ENCODE assay signal across 1 cellular context in genomic region chr11:70180906-70181305, GRCh38.
A peak's percentile ranks its signal among the peaks of the same experiment; 100 is the strongest.
TF ChIP-seq lines count a peak whose summit lies in the region.

No MANE protein-coding gene starts in this region.

TF ChIP-seq in H1, 55 proteins besides CTCF, POLR2A, EP300 and RAD21:
- no peak for TF ChIP-seq RXRA (IDR thresholded peaks at IDR 0.05; ENCODE audit: insufficient read depth, low read depth, low read length)
- no peak for TF ChIP-seq CBX8 (IDR thresholded peaks at IDR 0.05; ENCODE audit: borderline replicate concordance, low read depth, low read length)
- no peak for TF ChIP-seq BACH1 (IDR thresholded peaks at IDR 0.05; ENCODE audit: low read length)
- TF ChIP-seq JUND (IDR thresholded peaks at IDR 0.05; ENCODE audit: low read length): no peak
- TF ChIP-seq ZNF274 (IDR thresholded peaks at IDR 0.05; ENCODE audit: borderline replicate concordance, extremely low read depth, low read length): no peak
- no peak for TF ChIP-seq POLR2AphosphoS5 (IDR thresholded peaks at IDR 0.05; ENCODE audit: low read depth, low read length)
- no peak for TF ChIP-seq SP1 (IDR thresholded peaks at IDR 0.05; ENCODE audit: low read depth, low read length)
- TF ChIP-seq HDAC6 (IDR thresholded peaks at IDR 0.05; ENCODE audit: low read depth, low read length): no peak
- TF ChIP-seq MAX (IDR thresholded peaks at IDR 0.05): peak; percentile 38; the same call in 1 of the 2 replicates
- TF ChIP-seq CHD7 (IDR thresholded peaks at IDR 0.05; ENCODE audit: insufficient replicate concordance, low read length): no peak
- TF ChIP-seq NRF1 (IDR thresholded peaks at IDR 0.05; ENCODE audit: low read depth, low read length): no peak
- TF ChIP-seq E2F6 (IDR thresholded peaks at IDR 0.05): peak; percentile 79
- TF ChIP-seq RFX5 (IDR thresholded peaks at IDR 0.05; ENCODE audit: borderline replicate concordance, low read depth, low read length): no peak
- no peak for TF ChIP-seq TCF12 (IDR thresholded peaks at IDR 0.05; ENCODE audit: low read depth, low read length)
- TF ChIP-seq CHD1 (IDR thresholded peaks at IDR 0.05; ENCODE audit: low read depth, low read length): no peak
